ENCODE assay signal across 8 cellular contexts in genomic region chr10:110871236-110872084, GRCh38. TPM values are rescaled to one million over a fixed set of nuclear protein-coding genes. Genes with fewer than 3 reads are reported as not detected.
A peak's percentile ranks its signal among the peaks of the same experiment; 100 is the strongest.
DNase-seq lines count a peak whose midpoint lies in the region; ATAC-seq and TF ChIP-seq lines count a peak whose summit lies in the region.

Gene PDCD4, plus strand, starts transcription at chr10:110871928. Its CDS starts 4,100 bp downstream, at chr10:110876028.

- POLR2A ChIA-PET in RWPE1 (lab: Yijun Ruan, JAX; ENCODE audit: low non-redundant PET), result interaction anchor here (0.6 to 0.9 kb wide), 4 partner anchors 9 to 1044 kb away, joined by 3 to 5 read pairs (median 4); no protein-coding TSS in a partner anchor

- peak within 1 kb of the TSS; percentile 96 to 98 for H3K27ac Mint-ChIP-seq in natural killer cell

- peak within 1 kb of the TSS; percentile 97 for H3K4me3 Mint-ChIP-seq in natural killer cell

- H3K9me3 Mint-ChIP-seq in natural killer cell, result no peaks in the 10 kb centered on the region

- intact Hi-C loops in natural killer cell (cut with micrococcal nuclease), result loop anchor here (1.0 to 2.0 kb wide), 4 partner anchors 11 to 48 kb away; partner anchors contain the start of genes BBIP1 and SHOC2

- DNase-seq in Daoy (ENCODE audit: low read depth) (peak; percentile 98), GOT3 (lab: John Stamatoyannopoulos, UW) (peak; percentile 94), LNCaP clone FGC (ENCODE audit: low read depth) (peak; percentile 93), RWPE1 (ENCODE audit: low spot score) (peak; percentile 97), fibroblast of mammary gland (ENCODE audit: low read depth) (peak; percentile 96), natural killer cell (peak; percentile 88)
- peak; percentile 94 for DNase-seq in activated T-helper 9 cell treated with anti-CD3 and anti-CD28 coated beads, Interleukin-2, amount 50 U/mL, for 16 hours (ENCODE audit: low read depth)
- peak; percentile 95 for DNase-seq in stimulated activated naive CD4-positive, alpha-beta T cell treated with Interleukin-2 at 50 U/mL for 16 hours (lab: John Stamatoyannopoulos, UW)

- peaks cover 59 to 76% of the 10 kb centered on the region in 2 donors for H3K4me1 Mint-ChIP-seq in natural killer cell

- CTCF ChIA-PET in RWPE1 (lab: Yijun Ruan, JAX), result interaction anchor here (0.7 to 0.8 kb wide), 2 partner anchors 191 to 1266 kb away, joined by 3 read pairs; no protein-coding TSS in a partner anchor

- no peak for TF ChIP-seq CTCF in LNCaP clone FGC (IDR thresholded peaks at IDR 0.05; ENCODE audit: control insufficient read depth, extremely low read depth, insufficient read depth)
- TF ChIP-seq CTCF in RWPE1 (conservative IDR thresholded peaks at IDR 0.05; ENCODE audit: low read depth), result no peak
- TF ChIP-seq CTCF in fibroblast of mammary gland (conservative IDR thresholded peaks at IDR 0.05; ENCODE audit: control insufficient read depth, insufficient read depth, low read depth, low read length), result no peak
- TF ChIP-seq CTCF in natural killer cell (IDR thresholded peaks at IDR 0.05), result no peak

- no peaks in the 10 kb centered on the region for H3K36me3 Mint-ChIP-seq in natural killer cell

- peak within 1 kb of the TSS; percentile 97 for H3K27ac ChIP-seq in RWPE1

- peak; percentile 74 to 85 (median 77) for ATAC-seq in natural killer cell

- no peaks in the 10 kb centered on the region for H3K27me3 Mint-ChIP-seq in natural killer cell (ENCODE audit: low read depth in 2 of 2)

- H3K4me3 ChIP-seq in LNCaP clone FGC (ENCODE audit: low read depth, low read length) (peak within 1 kb of the TSS; percentile 85), fibroblast of mammary gland (ENCODE audit: control insufficient read depth, low read depth, low read length) (peak within 1 kb of the TSS; percentile 80)

RNA-seq across cellular contexts. Expression of gene PDCD4, which starts in this region (rescaled TPM):
- 13.3 and 19.9 TPM in 2 replicates for total RNA-seq in Daoy (2014; rRNA removed; shearing (Covaris generic))
- 100 to 1,000 TPM; 199 to 241 (median 222) TPM for total RNA-seq in natural killer cell

Comparison
In these comparisons a context has a peak if more than half of its experiments do, and no peak if none do; other contexts are left out.
1. Peak in every context shown above with its lines: DNase-seq, ATAC-seq, H3K4me3 ChIP-seq and H3K27ac ChIP-seq.